1 cellular context compared by ENCODE assay signal in the genomic region with DNA sequence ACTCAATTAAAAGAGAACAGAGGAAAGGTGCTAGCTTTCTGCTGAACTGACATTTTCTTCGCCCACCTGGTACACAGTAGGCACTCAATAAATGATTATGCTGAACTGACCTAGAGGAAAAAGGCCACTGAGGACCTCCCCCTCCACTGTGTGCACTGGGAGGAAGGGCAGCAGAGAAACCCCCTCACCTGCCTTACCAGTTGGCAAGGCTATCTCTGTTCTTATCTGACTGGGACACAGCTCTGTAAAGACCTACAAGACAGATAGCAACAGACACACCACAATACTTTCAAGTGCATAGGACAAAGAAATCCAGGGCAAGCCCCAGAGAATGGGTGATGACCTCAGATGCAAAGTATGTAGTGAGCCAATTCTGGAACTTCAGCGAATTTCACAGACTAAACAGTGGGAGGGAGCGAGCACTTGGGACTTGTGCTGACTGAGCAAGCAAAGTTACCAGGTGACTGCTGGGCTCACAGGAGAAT.
A peak's percentile ranks its signal among the peaks of the same experiment; 100 is the strongest.
TF ChIP-seq lines count a peak whose summit lies in the region.

No MANE protein-coding gene starts in this region.

TF ChIP-seq in GM12878, 131 proteins besides CTCF, POLR2A, EP300 and RAD21 (continued from another document):
- TF ChIP-seq, protein P1, sequence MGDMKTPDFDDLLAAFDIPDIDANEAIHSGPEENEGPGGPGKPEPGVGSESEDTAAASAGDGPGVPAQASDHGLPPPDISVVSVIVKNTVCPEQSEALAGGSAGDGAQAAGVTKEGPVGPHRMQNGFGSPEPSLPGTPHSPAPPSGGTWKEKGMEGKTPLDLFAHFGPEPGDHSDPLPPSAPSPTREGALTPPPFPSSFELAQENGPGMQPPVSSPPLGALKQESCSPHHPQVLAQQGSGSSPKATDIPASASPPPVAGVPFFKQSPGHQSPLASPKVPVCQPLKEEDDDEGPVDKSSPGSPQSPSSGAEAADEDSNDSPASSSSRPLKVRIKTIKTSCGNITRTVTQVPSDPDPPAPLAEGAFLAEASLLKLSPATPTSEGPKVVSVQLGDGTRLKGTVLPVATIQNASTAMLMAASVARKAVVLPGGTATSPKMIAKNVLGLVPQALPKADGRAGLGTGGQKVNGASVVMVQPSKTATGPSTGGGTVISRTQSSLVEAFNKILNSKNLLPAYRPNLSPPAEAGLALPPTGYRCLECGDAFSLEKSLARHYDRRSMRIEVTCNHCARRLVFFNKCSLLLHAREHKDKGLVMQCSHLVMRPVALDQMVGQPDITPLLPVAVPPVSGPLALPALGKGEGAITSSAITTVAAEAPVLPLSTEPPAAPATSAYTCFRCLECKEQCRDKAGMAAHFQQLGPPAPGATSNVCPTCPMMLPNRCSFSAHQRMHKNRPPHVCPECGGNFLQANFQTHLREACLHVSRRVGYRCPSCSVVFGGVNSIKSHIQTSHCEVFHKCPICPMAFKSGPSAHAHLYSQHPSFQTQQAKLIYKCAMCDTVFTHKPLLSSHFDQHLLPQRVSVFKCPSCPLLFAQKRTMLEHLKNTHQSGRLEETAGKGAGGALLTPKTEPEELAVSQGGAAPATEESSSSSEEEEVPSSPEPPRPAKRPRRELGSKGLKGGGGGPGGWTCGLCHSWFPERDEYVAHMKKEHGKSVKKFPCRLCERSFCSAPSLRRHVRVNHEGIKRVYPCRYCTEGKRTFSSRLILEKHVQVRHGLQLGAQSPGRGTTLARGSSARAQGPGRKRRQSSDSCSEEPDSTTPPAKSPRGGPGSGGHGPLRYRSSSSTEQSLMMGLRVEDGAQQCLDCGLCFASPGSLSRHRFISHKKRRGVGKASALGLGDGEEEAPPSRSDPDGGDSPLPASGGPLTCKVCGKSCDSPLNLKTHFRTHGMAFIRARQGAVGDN (IDR thresholded peaks at IDR 0.05): no peak
- TF ChIP-seq RUNX3 (IDR thresholded peaks at IDR 0.05; ENCODE audit: low read length): 0 out of 2 replicates have a peak, but pooled peaks have one; percentile 8
- TF ChIP-seq SMAD1 (IDR thresholded peaks at IDR 0.05; ENCODE audit: low read depth, partially characterized antibody): no peak
